ENCODE assay signal across 11 cellular contexts in the genomic region with DNA sequence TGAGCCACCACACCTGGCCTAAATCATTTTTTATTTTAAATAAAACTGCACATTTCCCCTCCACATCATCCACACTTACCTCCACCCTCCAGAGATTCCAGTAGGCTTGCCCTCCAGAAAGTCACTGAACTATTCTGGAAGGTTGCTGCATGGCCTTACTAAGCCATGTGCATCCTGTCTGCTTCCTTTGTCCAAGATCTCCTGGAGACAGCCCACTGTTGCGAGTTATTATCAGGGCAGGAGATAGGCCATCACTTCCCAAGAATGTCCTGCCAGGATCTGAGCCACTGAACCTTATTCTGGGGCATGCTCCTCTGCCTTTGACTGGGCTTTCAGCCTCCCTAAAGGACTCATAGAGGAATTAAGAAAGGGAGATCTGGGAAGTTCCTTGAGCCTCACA. TPM values are rescaled to one million over a fixed set of nuclear protein-coding genes. Genes with fewer than 3 reads are reported as not detected.
"Had no signal": no experiment of that assay in that cellular context is flagged by ENCODE, and none has a peak within 500 bp of the region (broad histone marks: within the 10 kb centered on the region; RNA-seq: fewer than 3 reads in every experiment).

No MANE protein-coding gene starts in this region.

- H3K9me3 Mint-ChIP-seq: HFFc6, IgD-negative memory B cell had no signal

- H3K27ac ChIP-seq: GM23248, KMS-11 had no signal

- ATAC-seq: HCT116 had no signal

- H3K36me3 ChIP-seq: HAP-1 had no signal

- H3K4me1 ChIP-seq: HAP-1 had no signal

- H3K4me3 ChIP-seq: GM23248, HAP-1 had no signal

- H3K9me3 ChIP-seq: HAP-1 had no signal

- H3K36me3 Mint-ChIP-seq: IgD-negative memory B cell had no signal

- H3K27me3 Mint-ChIP-seq: IgD-negative memory B cell had no signal

- H2AFZ ChIP-seq: GM23248 had no signal

- FAIRE-seq: HTR-8/SVneo had no signal

- H3K4me2 ChIP-seq: KMS-11 had no signal

- H3K9ac ChIP-seq: GM23248, KMS-11 had no signal

- DNase-seq: GM23248, GOT3, H7, HFFc6, KBM-7 had no signal

- H3K4me1 Mint-ChIP-seq: IgD-negative memory B cell had no signal

- H3K27ac Mint-ChIP-seq: HFFc6, IgD-negative memory B cell had no signal

- H3K4me3 Mint-ChIP-seq: HFFc6, IgD-negative memory B cell had no signal

RNA-seq across cellular contexts. Expression of gene CCDC68, which starts 26.8 kb away (rescaled TPM):
- total RNA-seq: H4 had no signal
- polyA plus RNA-seq: IgD-negative memory B cell had no signal
